ENCODE assay signal across 16 cellular contexts in the genomic region with DNA sequence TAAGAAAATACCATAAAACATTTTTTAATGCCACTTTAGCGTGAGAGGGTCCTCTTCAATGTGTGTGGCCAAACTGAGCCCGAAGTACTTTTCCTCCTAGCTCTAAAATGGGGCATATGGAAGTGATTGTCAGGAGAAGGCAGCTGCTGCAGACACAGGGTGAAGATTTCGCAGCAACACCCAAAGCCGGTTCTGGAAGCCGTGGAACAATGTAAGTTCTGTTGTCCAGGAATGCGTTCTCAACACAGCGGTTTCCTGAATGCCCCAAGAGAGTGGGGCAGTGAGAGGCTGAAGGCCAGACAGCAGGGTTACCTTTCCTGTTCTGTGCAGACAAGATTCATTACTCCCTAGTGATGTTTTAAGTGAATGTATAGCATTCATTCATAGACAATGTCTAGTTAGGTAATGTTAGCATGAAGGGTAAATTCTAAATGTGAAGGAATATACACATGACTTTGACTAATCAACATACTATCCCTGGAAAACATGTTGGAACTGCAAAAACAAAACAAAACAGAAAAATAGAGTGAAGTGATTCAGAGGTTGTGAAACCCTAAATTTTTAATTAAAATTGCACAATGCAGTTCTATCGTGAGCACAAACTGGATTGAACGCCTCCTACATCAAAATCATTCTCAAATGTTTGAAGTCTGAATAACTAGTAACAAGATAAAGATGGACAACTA.
A peak's percentile ranks its signal among the peaks of the same experiment; 100 is the strongest.
DNase-seq lines count a peak whose midpoint lies in the region; ATAC-seq and TF ChIP-seq lines count a peak whose summit lies in the region.
"Had no signal": no experiment of that assay in that cellular context is flagged by ENCODE, and none has a peak within 500 bp of the region (broad histone marks: within the 10 kb centered on the region; RNA-seq: fewer than 3 reads in every experiment).

No MANE protein-coding gene starts in this region.

- TF ChIP-seq CTCF in fibroblast of mammary gland (conservative IDR thresholded peaks at IDR 0.05; ENCODE audit: control insufficient read depth, insufficient read depth, low read depth, low read length) (no peak), nephron (IDR thresholded peaks at IDR 0.05; ENCODE audit: unreplicated experiment in 3 of 3) (no peak)

- peak; percentile 48 for DNase-seq in Right ventricle myocardium superior
- no peak for DNase-seq in cardiac septum (ENCODE audit: low spot score)
- peak; percentile 39 for DNase-seq in fibroblast of mammary gland (ENCODE audit: low read depth)
- DNase-seq in activated T-cell treated with anti-CD3 and anti-CD28 coated beads, Interleukin-2, amount 50 U/mL, for 24 hours, result no peak
- DNase-seq in activated CD4-positive, alpha-beta T cell treated with anti-CD3 and anti-CD28 coated beads, Interleukin-2, amount 10 ng/mL, durations not matched to agents 24 days and 14 days, result no peak
- DNase-seq: activated CD8-positive, alpha-beta T cell treated with anti-CD3 and anti-CD28 coated beads for 36 hours; cerebellar nuclear complex; DMS53; glutamatergic neuron; KG1; NCI-H1105; NCI-H69; PC-9 had no signal

- H3K27ac Mint-ChIP-seq in nephron, result peak overlapping the region; percentile 9 to 40 (median 22)
- no peak overlapping the region for H3K27ac Mint-ChIP-seq in activated T-cell treated with anti-CD3 and anti-CD28 coated beads, Interleukin-2, amount 50 U/mL, for 24 hours
- H3K27ac Mint-ChIP-seq in activated CD4-positive, alpha-beta T cell treated with anti-CD3 and anti-CD28 coated beads, Interleukin-2, amount 10 ng/mL, durations not matched to agents 24 days and 14 days, result no peak overlapping the region
- H3K27ac Mint-ChIP-seq: activated CD8-positive, alpha-beta T cell treated with anti-CD3 and anti-CD28 coated beads for 36 hours had no signal

- peaks cover 33% of the 10 kb centered on the region for H3K4me1 Mint-ChIP-seq in nephron
- no peaks in the 10 kb centered on the region for H3K4me1 Mint-ChIP-seq in activated T-cell treated with anti-CD3 and anti-CD28 coated beads, Interleukin-2, amount 50 U/mL, for 24 hours (ENCODE audit: low read depth)
- no peaks in the 10 kb centered on the region for H3K4me1 Mint-ChIP-seq in activated CD4-positive, alpha-beta T cell treated with anti-CD3 and anti-CD28 coated beads, Interleukin-2, amount 10 ng/mL, durations not matched to agents 24 days and 14 days

- H3K4me3 Mint-ChIP-seq in nephron, result no peak overlapping the region
- H3K4me3 Mint-ChIP-seq in activated T-cell treated with anti-CD3 and anti-CD28 coated beads, Interleukin-2, amount 50 U/mL, for 24 hours, result no peak overlapping the region
- H3K4me3 Mint-ChIP-seq in activated CD4-positive, alpha-beta T cell treated with anti-CD3 and anti-CD28 coated beads, Interleukin-2, amount 10 ng/mL, durations not matched to agents 24 days and 14 days, result no peak overlapping the region
- H3K4me3 Mint-ChIP-seq: activated CD8-positive, alpha-beta T cell treated with anti-CD3 and anti-CD28 coated beads for 36 hours had no signal

- ATAC-seq in Right ventricle myocardium superior (ENCODE audit: poor library complexity) (peak; percentile 81), HG02840 (IDR thresholded peaks at IDR 0.05; ENCODE audit: low FRiP score, unreplicated experiment) (no peak), HG03457 (IDR thresholded peaks at IDR 0.05; ENCODE audit: unreplicated experiment) (no peak)
- ATAC-seq: activated CD8-positive, alpha-beta T cell treated with anti-CD3 and anti-CD28 coated beads for 36 hours had no signal

- H3K9me3 Mint-ChIP-seq in nephron, result no peaks in the 10 kb centered on the region
- H3K9me3 Mint-ChIP-seq in activated T-cell treated with anti-CD3 and anti-CD28 coated beads, Interleukin-2, amount 50 U/mL, for 24 hours, result no peaks in the 10 kb centered on the region
- no peaks in the 10 kb centered on the region for H3K9me3 Mint-ChIP-seq in activated CD4-positive, alpha-beta T cell treated with anti-CD3 and anti-CD28 coated beads, Interleukin-2, amount 10 ng/mL, durations not matched to agents 24 days and 14 days
- H3K9me3 Mint-ChIP-seq: activated CD8-positive, alpha-beta T cell treated with anti-CD3 and anti-CD28 coated beads for 36 hours had no signal

- no peaks in the 10 kb centered on the region for H3K36me3 Mint-ChIP-seq in nephron (ENCODE audit: low read depth)
- H3K36me3 Mint-ChIP-seq in activated T-cell treated with anti-CD3 and anti-CD28 coated beads, Interleukin-2, amount 50 U/mL, for 24 hours (ENCODE audit: low read depth), result no peaks in the 10 kb centered on the region
- no peaks in the 10 kb centered on the region for H3K36me3 Mint-ChIP-seq in activated CD4-positive, alpha-beta T cell treated with anti-CD3 and anti-CD28 coated beads, Interleukin-2, amount 10 ng/mL, durations not matched to agents 24 days and 14 days (ENCODE audit: low read depth)

- no peak overlapping the region for H3K4me3 ChIP-seq in fibroblast of mammary gland (ENCODE audit: control insufficient read depth, low read depth, low read length)
- H3K4me3 ChIP-seq: PC-9 had no signal

- H3K27me3 Mint-ChIP-seq in nephron (ENCODE audit: low read depth), result peaks cover 12% of the 10 kb centered on the region
- no peaks in the 10 kb centered on the region for H3K27me3 Mint-ChIP-seq in activated T-cell treated with anti-CD3 and anti-CD28 coated beads, Interleukin-2, amount 50 U/mL, for 24 hours
- H3K27me3 Mint-ChIP-seq in activated CD4-positive, alpha-beta T cell treated with anti-CD3 and anti-CD28 coated beads, Interleukin-2, amount 10 ng/mL, durations not matched to agents 24 days and 14 days, result peaks cover 3% of the 10 kb centered on the region
- H3K27me3 Mint-ChIP-seq: activated CD8-positive, alpha-beta T cell treated with anti-CD3 and anti-CD28 coated beads for 36 hours had no signal

- intact Hi-C loops in Right ventricle myocardium superior (cut with DNase I), result no loop called here
- intact Hi-C loops in cardiac septum (cut with DNase I), result no loop called here
- intact Hi-C loops in activated CD4-positive, alpha-beta T cell treated with anti-CD3 and anti-CD28 coated beads, Interleukin-2, amount 10 ng/mL, durations not matched to agents 24 days and 14 days (cut with micrococcal nuclease), result no loop called here

Comparison
In these comparisons a context has a peak if more than half of its experiments do, and no peak if none do; other contexts are left out.
1. DNase-seq: peak in Right ventricle myocardium superior (single experiment) and fibroblast of mammary gland (single experiment); none in cardiac septum (single experiment), activated T-cell treated with anti-CD3 and anti-CD28 coated beads, Interleukin-2, amount 50 U/mL, for 24 hours (single experiment) and activated CD4-positive, alpha-beta T cell treated with anti-CD3 and anti-CD28 coated beads, Interleukin-2, amount 10 ng/mL, durations not matched to agents 24 days and 14 days (single experiment).
2. H3K27ac Mint-ChIP-seq: peak in nephron (3 of 3); none in activated T-cell treated with anti-CD3 and anti-CD28 coated beads, Interleukin-2, amount 50 U/mL, for 24 hours (single experiment) and activated CD4-positive, alpha-beta T cell treated with anti-CD3 and anti-CD28 coated beads, Interleukin-2, amount 10 ng/mL, durations not matched to agents 24 days and 14 days (single experiment).